ENCODE assay signal across 22 cellular contexts in the genomic region with DNA sequence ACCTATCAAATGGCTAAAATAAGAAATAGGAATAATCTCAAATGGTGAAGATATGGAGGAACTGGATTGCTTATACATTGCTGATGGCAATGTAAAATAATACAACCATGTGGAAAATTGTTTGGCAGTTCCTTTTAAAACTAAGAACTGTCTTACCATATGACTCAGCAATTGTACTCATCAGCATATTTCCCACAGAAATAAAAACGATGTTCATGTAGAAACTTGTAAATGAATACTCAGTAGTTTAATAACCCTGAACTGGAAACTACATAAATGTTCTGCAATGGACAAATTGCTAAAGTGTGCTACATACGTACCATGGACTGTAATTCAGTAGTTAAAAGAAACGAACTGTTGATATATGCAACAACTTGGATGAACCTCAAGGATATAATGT.
DNase-seq lines count a peak whose midpoint lies in the region; ATAC-seq, FAIRE-seq and TF ChIP-seq lines count a peak whose summit lies in the region.
"Had no signal": no experiment of that assay in that cellular context is flagged by ENCODE, and none has a peak within 500 bp of the region (broad histone marks: within the 10 kb centered on the region; RNA-seq: fewer than 3 reads in every experiment).

No MANE protein-coding gene starts in this region.

- H3K36me3 Mint-ChIP-seq in mesothelial cell of epicardium: peaks cover 4% of the 10 kb centered on the region
- H3K36me3 Mint-ChIP-seq: activated naive CD8-positive, alpha-beta T cell; natural killer cell had no signal

- no peak for TF ChIP-seq POLR2A in GM12891 (IDR thresholded peaks at IDR 0.05; ENCODE audit: low read depth, low read length)

- H3K9me3 Mint-ChIP-seq in mesothelial cell of epicardium: peaks cover 23% of the 10 kb centered on the region
- H3K9me3 Mint-ChIP-seq: GM23338 had no signal

- peaks cover 15% of the 10 kb centered on the region; the same call in 1 of the 2 replicates for H3K9me3 ChIP-seq in OCI-LY3 (ENCODE audit: insufficient read depth, low read length)
- H3K9me3 ChIP-seq: lower lobe of right lung, prostate gland, stomach had no signal

- no peak overlapping the region for H3K4me3 Mint-ChIP-seq in mesothelial cell of epicardium
- H3K4me3 Mint-ChIP-seq: activated naive CD8-positive, alpha-beta T cell; GM23338; natural killer cell had no signal

- peaks cover 19% of the 10 kb centered on the region for H3K27me3 ChIP-seq in OCI-LY3 (ENCODE audit: low read depth, low read length)
- H3K27me3 ChIP-seq: stomach had no signal

- TF ChIP-seq CTCF in OCI-LY3 (IDR thresholded peaks at IDR 0.05; ENCODE audit: low read depth, low read length) (no peak), mesothelial cell of epicardium (IDR thresholded peaks at IDR 0.05; ENCODE audit: unreplicated experiment) (no peak)

- H3K36me3 ChIP-seq in OCI-LY3 (replicated peaks; ENCODE audit: low read depth, low read length): peaks cover 15% of the 10 kb centered on the region
- H3K36me3 ChIP-seq: lower lobe of right lung, prostate gland, stomach had no signal

- H3K4me1 Mint-ChIP-seq in mesothelial cell of epicardium: no peaks in the 10 kb centered on the region
- H3K4me1 Mint-ChIP-seq: GM23338, natural killer cell had no signal

- H3K79me2 ChIP-seq in OCI-LY3 (ENCODE audit: low read length): no peaks in the 10 kb centered on the region

- no peaks in the 10 kb centered on the region for H3K27me3 Mint-ChIP-seq in mesothelial cell of epicardium (ENCODE audit: low read depth)
- H3K27me3 Mint-ChIP-seq: activated naive CD8-positive, alpha-beta T cell had no signal

- H3K27ac Mint-ChIP-seq in mesothelial cell of epicardium: no peak overlapping the region
- H3K27ac Mint-ChIP-seq: GM23338, natural killer cell had no signal

- no peaks in the 10 kb centered on the region for H4K20me1 ChIP-seq in OCI-LY3 (ENCODE audit: insufficient read depth, low read length)

- peaks cover 21% of the 10 kb centered on the region for H3K4me1 ChIP-seq in OCI-LY3 (ENCODE audit: low read length)
- H3K4me1 ChIP-seq: lower lobe of right lung, prostate gland, stomach had no signal

- ATAC-seq in HG02884 (IDR thresholded peaks at IDR 0.05; ENCODE audit: unreplicated experiment): peak; percentile 48
- no peak for ATAC-seq in HG02970 (IDR thresholded peaks at IDR 0.05; ENCODE audit: low FRiP score, unreplicated experiment)
- ATAC-seq: GM23338, lower lobe of right lung, natural killer cell had no signal

- no peak overlapping the region for H3K9ac ChIP-seq in OCI-LY3 (ENCODE audit: low read length)

- H3K27ac ChIP-seq in OCI-LY3 (ENCODE audit: low read length): peak overlapping the region; percentile 28; the same call in 1 of the 2 replicates
- H3K27ac ChIP-seq: HL-60, lower lobe of right lung, prostate gland, stomach had no signal

- peak overlapping the region; percentile 22 for H3K4me3 ChIP-seq in OCI-LY3 (ENCODE audit: low read length)
- H3K4me3 ChIP-seq: GM23338, lower lobe of right lung, prostate gland, stomach had no signal

- no peak overlapping the region for H2AFZ ChIP-seq in OCI-LY3 (ENCODE audit: low read depth, low read length)
- H2AFZ ChIP-seq: GM23338 had no signal

- no peak for FAIRE-seq in GM12891 (lab: Jason Lieb, UNC)

- no peak for DNase-seq in GM12891 (ENCODE audit: insufficient read length, low spot score)
- peak; percentile 32 for DNase-seq in fibroblast of peridontal ligament (ENCODE audit: extremely low read depth)
- DNase-seq in NCI-H187 treated with DMSO at 0.1 percent for 48 hours (lab: John Stamatoyannopoulos, UW): no peak
- no peak for DNase-seq in mesothelial cell of epicardium (ENCODE audit: low spot score in 2 of 2, unreplicated experiment in 2 of 2)
- no peak for DNase-seq in stimulated activated CD4-positive, alpha-beta T cell treated with anti-CD3 and anti-CD28 coated beads, Interleukin-2, amount 100 ng/mL, for 48 hours
- DNase-seq: activated CD4-positive, alpha-beta T cell treated with anti-CD3 and anti-CD28 coated beads for 48 hours; activated T-cell treated with anti-CD3 and anti-CD28 coated beads, Interleukin-2, amount 50 U/mL, for 1 hour; effector CD8-positive, alpha-beta T cell; Karpas-422; lower lobe of right lung; natural killer cell; NCI-H1694; NCI-H446 treated with DMSO at 0.1 percent for 48 hours; OCI-M1; stomach had no signal

- H3K4me2 ChIP-seq in OCI-LY3 (ENCODE audit: low read length): peak overlapping the region; percentile 50
- H3K4me2 ChIP-seq: GM23338 had no signal

TF ChIP-seq in GM12891, 5 proteins besides CTCF, POLR2A, EP300 and RAD21:
- no peak for TF ChIP-seq TAF1 (IDR thresholded peaks at IDR 0.05; ENCODE audit: low read depth, low read length)
- 0 out of 2 replicates have a peak, but pooled peaks have one; percentile 21 for TF ChIP-seq SPI1 (IDR thresholded peaks at IDR 0.05; ENCODE audit: low read depth, low read length)
TF ChIP-seq in GM12891: peak in this region for 1.
